Comparison of ENCODE assay signal across 37 cellular contexts in genomic region chr5:91243859-91244258, GRCh38.
"Had no signal": no experiment of that assay in that cellular context is flagged by ENCODE, and none has a peak within 500 bp of the region (broad histone marks: within the 10 kb centered on the region; RNA-seq: fewer than 3 reads in every experiment).

No MANE protein-coding gene starts in this region.

- ATAC-seq: activated CD8-positive, alpha-beta T cell treated with anti-CD3 and anti-CD28 coated beads for 36 hours; activated naive CD4-positive, alpha-beta T cell treated with anti-CD3 and anti-CD28 coated beads, Interleukin-2, amount 50 U/mL, for 72 hours; activated T-cell treated with anti-CD3 and anti-CD28 coated beads, Interleukin-2, amount 50 U/mL, for 4 hours; activated T-cell treated with anti-CD3 and anti-CD28 coated beads, Interleukin-2, amount 50 U/mL, for 72 hours; activated T-helper 17 cell treated with anti-CD3 and anti-CD28 coated beads, Interleukin-2, amount 50 U/mL, for 72 hours; body of pancreas had no signal

- H3K36me3 ChIP-seq: adrenal gland, brain microvascular endothelial cell, breast epithelium had no signal

- H3K4me1 Mint-ChIP-seq: activated B cell treated with CpG ODN at 0.5 μM for 24 hours; activated T-helper 17 cell treated with anti-CD3 and anti-CD28 coated beads, Interleukin-2, amount 50 U/mL, for 72 hours had no signal

- H3K27ac ChIP-seq: adrenal gland, body of pancreas, brain microvascular endothelial cell, breast epithelium, VCaP had no signal

- H3K4me3 Mint-ChIP-seq: activated B cell treated with CpG ODN at 0.5 μM for 24 hours; activated CD4-positive, alpha-beta memory T cell treated with anti-CD3 and anti-CD28 coated beads for 36 hours; activated CD4-positive, alpha-beta T cell treated with anti-CD3 and anti-CD28 coated beads, Interleukin-2, amount 10 ng/mL, durations not matched to agents 24 days and 14 days; activated CD8-positive, alpha-beta T cell treated with anti-CD3 and anti-CD28 coated beads for 36 hours; activated naive CD4-positive, alpha-beta T cell treated with anti-CD3 and anti-CD28 coated beads for 36 hours; activated naive CD8-positive, alpha-beta T cell treated with anti-CD3 and anti-CD28 coated beads for 36 hours; activated T-cell treated with anti-CD3 and anti-CD28 coated beads, Interleukin-2, amount 50 U/mL, for 4 hours; activated T-cell treated with anti-CD3 and anti-CD28 coated beads, Interleukin-2, amount 50 U/mL, for 72 hours; activated T-helper 1 cell treated with anti-CD3 and anti-CD28 coated beads, Interleukin-12 subunit alpha, Interleukin-12 subunit beta, Interleukin-2, Interleukin-4 antibody, amounts not matched to agents 30 ng/mL and 10 ng/mL and 1 ng/mL, durations not matched to agents 14 hours and 24 hours and 36 hours; activated T-helper 17 cell treated with anti-CD3 and anti-CD28 coated beads, Interleukin-2, amount 50 U/mL, for 72 hours; T-helper 1 cell treated with Interleukin-12 subunit alpha and Interleukin-12 subunit beta and Interleukin-4 antibody, amounts not matched to agents 30 μg/mL and 1 μg/mL, for 36 hours; T-helper 2 cell treated with Interferon-gamma antibody and Interleukin-4, amounts not matched to agents 5 μg/mL and 100 μg/mL, for 36 hours had no signal

- H3K27me3 Mint-ChIP-seq: activated CD8-positive, alpha-beta T cell treated with anti-CD3 and anti-CD28 coated beads for 36 hours; activated naive CD8-positive, alpha-beta T cell treated with anti-CD3 and anti-CD28 coated beads for 36 hours; activated T-helper 17 cell treated with anti-CD3 and anti-CD28 coated beads, Interleukin-2, amount 50 U/mL, for 72 hours had no signal

- H3K4me1 ChIP-seq: adrenal gland, body of pancreas, breast epithelium had no signal

- H3K4me3 ChIP-seq: adrenal gland, body of pancreas, breast epithelium had no signal

- DNase-seq: activated B cell treated with CpG ODN at 0.5 μM for 24 hours; activated CD4-positive, alpha-beta memory T cell treated with anti-CD3 and anti-CD28 coated beads for 36 hours; activated CD4-positive, alpha-beta T cell treated with anti-CD3 and anti-CD28 coated beads for 4 hours; activated CD4-positive, alpha-beta T cell treated with anti-CD3 and anti-CD28 coated beads, Interleukin-2, amount 10 ng/mL, durations not matched to agents 24 days and 14 days; activated CD4-positive, alpha-beta T cell treated with anti-CD3 and anti-CD28 coated beads, Interleukin-2, amount 50 U/mL, for 1 hour; activated CD4-positive, alpha-beta T cell treated with anti-CD3 and anti-CD28 coated beads, Interleukin-2, amount 50 U/mL, for 4 hours; activated CD4-positive, CD25-positive, alpha-beta regulatory T cell treated with anti-CD3 and anti-CD28 coated beads, Interleukin-2, amount 50 U/mL, for 72 hours; activated CD8-positive, alpha-beta memory T cell treated with anti-CD3 and anti-CD28 coated beads, Interleukin-2, amount 50 U/mL, for 4 hours; activated CD8-positive, alpha-beta T cell treated with anti-CD3 and anti-CD28 coated beads for 36 hours; activated effector memory CD4-positive, alpha-beta T cell treated with anti-CD3 and anti-CD28 coated beads, Interleukin-2, amount 50 U/mL, for 16 hours; activated gamma-delta T cell treated with Interleukin-2 at 50 U/mL for 16 hours; activated naive CD4-positive, alpha-beta T cell; activated naive CD4-positive, alpha-beta T cell treated with anti-CD3 and anti-CD28 coated beads for 36 hours; activated naive CD4-positive, alpha-beta T cell treated with anti-CD3 and anti-CD28 coated beads, Interleukin-2, amount 50 U/mL, for 16 hours; activated naive CD8-positive, alpha-beta T cell treated with anti-CD3 and anti-CD28 coated beads for 36 hours; activated T-cell treated with anti-CD3 and anti-CD28 coated beads for 4 hours; activated T-cell treated with anti-CD3 and anti-CD28 coated beads, Interleukin-2, amount 50 U/mL, for 1 hour; activated T-cell treated with anti-CD3 and anti-CD28 coated beads, Interleukin-2, amount 50 U/mL, for 4 hours; activated T-cell treated with anti-CD3 and anti-CD28 coated beads, Interleukin-2, amount 50 U/mL, for 72 hours; adrenal gland; amniotic stem cell; aorta; body of pancreas; brain microvascular endothelial cell; central memory CD4-positive, alpha-beta T cell; cerebellar nuclear complex; SW 1271; T-helper 1 cell; T-helper 2 cell; T-helper 9 cell had no signal

- H3K27ac Mint-ChIP-seq: activated B cell treated with CpG ODN at 0.5 μM for 24 hours; activated CD4-positive, alpha-beta memory T cell treated with anti-CD3 and anti-CD28 coated beads for 36 hours; activated CD4-positive, alpha-beta T cell treated with anti-CD3 and anti-CD28 coated beads, Interleukin-2, amount 10 ng/mL, durations not matched to agents 24 days and 14 days; activated CD8-positive, alpha-beta T cell treated with anti-CD3 and anti-CD28 coated beads for 36 hours; activated naive CD4-positive, alpha-beta T cell treated with anti-CD3 and anti-CD28 coated beads for 36 hours; activated naive CD8-positive, alpha-beta T cell treated with anti-CD3 and anti-CD28 coated beads for 36 hours; activated T-cell treated with anti-CD3 and anti-CD28 coated beads, Interleukin-2, amount 50 U/mL, for 72 hours; activated T-helper 1 cell treated with anti-CD3 and anti-CD28 coated beads, Interleukin-12 subunit alpha, Interleukin-12 subunit beta, Interleukin-2, Interleukin-4 antibody, amounts not matched to agents 30 ng/mL and 10 ng/mL and 1 ng/mL, durations not matched to agents 14 hours and 24 hours and 36 hours; activated T-helper 17 cell treated with anti-CD3 and anti-CD28 coated beads, Interleukin-2, amount 50 U/mL, for 72 hours; T-helper 1 cell treated with Interleukin-12 subunit alpha and Interleukin-12 subunit beta and Interleukin-4 antibody, amounts not matched to agents 30 μg/mL and 1 μg/mL, for 36 hours; T-helper 2 cell treated with Interferon-gamma antibody and Interleukin-4, amounts not matched to agents 5 μg/mL and 100 μg/mL, for 36 hours had no signal

- H3K27me3 ChIP-seq: adrenal gland, body of pancreas, brain microvascular endothelial cell, breast epithelium had no signal

- H3K9me3 ChIP-seq: body of pancreas had no signal
